8 cellular contexts compared by ENCODE assay signal in the genomic region with DNA sequence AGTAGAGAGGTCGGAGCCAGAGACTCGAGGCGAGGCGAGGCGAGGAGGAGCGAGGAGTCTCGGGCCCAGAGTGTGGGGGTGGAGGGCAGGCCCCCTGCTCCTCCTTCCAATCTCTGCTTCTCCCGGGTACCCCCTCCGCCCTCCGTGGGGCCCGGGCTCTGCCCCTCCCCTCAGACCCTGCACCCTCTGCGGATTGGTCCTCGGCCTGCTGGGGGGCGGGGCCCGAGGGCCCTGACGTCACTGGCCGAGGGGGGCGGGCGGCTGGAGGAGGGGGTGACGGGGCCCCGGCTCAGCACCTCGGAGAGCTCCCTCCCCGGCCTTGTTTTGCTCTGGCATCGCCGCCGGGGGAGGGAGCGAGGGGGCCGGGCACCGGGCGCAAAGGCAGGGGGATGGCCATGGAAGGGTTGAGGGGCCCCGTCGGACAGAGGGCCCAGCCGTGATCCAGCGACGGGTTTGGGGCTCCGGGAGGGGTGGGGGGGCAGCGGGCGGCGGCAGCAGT. TPM values are rescaled to one million over a fixed set of nuclear protein-coding genes. Genes with fewer than 3 reads are reported as not detected.
DNase-seq lines count a peak whose midpoint lies in the region; ATAC-seq and TF ChIP-seq lines count a peak whose summit lies in the region.

A gene (plus strand): TSS at position 282 of the 499 bp plus-strand sequence. CDS start 232 bp downstream, outside the sequence.

- H3K4me3 ChIP-seq in spleen: peak within 1 kb of the TSS; percentile 14 to 65 (median 38)

- intact Hi-C loops in spleen (cut with DNase I; ENCODE audit: low total_unique reads): no loop called here

- peaks cover 0 to 87% (median 15%) of the 10 kb centered on the region in 7 donors for H3K27me3 ChIP-seq in spleen (replicated peaks in 1 of 7)

- H3K36me3 ChIP-seq in spleen: no peaks in the 10 kb centered on the region

- DNase-seq in SIG-M5 treated with dmso at 0.1 percent for 504 hours (lab: John Stamatoyannopoulos, UW; ENCODE audit: unreplicated experiment): peak; percentile 60
- DNase-seq in SIG-M5 (lab: John Stamatoyannopoulos, UW): no peak
- DNase-seq in NCI-H2196 treated with DMSO at 0.1 percent for 48 hours (lab: John Stamatoyannopoulos, UW; ENCODE audit: unreplicated experiment): peak; percentile 85
- DNase-seq in activated CD4-positive, alpha-beta T cell treated with anti-CD3 and anti-CD28 coated beads for 24 hours (ENCODE audit: low read depth in 2 of 2): peak; percentile 70 to 73
- DNase-seq in cerebellar cortex (ENCODE audit: low spot score): peak; percentile 94
- peak; percentile 97 for DNase-seq in islet precursor cell
- DNase-seq in spleen: peak; percentile 90

- no peak for TF ChIP-seq POLR2A in spleen (IDR thresholded peaks at IDR 0.05)

- WGBS in spleen, 5 donors: 0 to 2% (median 1%) methylated on average over 13 to 39 of the region's 39 CpGs

- peak in 1 of 11 experiments; percentile 15 for TF ChIP-seq CTCF in spleen (IDR thresholded peaks at IDR 0.05 in 8 of 11, conservative IDR thresholded peaks at IDR 0.05 in 3 of 11)

- no peak for ATAC-seq in GM18858 (IDR thresholded peaks at IDR 0.05; ENCODE audit: unreplicated experiment)

- H3K27ac ChIP-seq in spleen: peak within 1 kb of the TSS in 3 of 8 donors; percentile 21 to 31 (median 26)

- peaks cover 16 to 25% (median 21%) of the 10 kb centered on the region in 6 donors for H3K4me1 ChIP-seq in spleen

- no peaks in the 10 kb centered on the region for H3K9me3 ChIP-seq in spleen

RNA-seq across cellular contexts. Expression of the gene that starts here (rescaled TPM):
- total RNA-seq in spleen: 10 to 100 TPM in 1 of 7 donors, 1 to 10 TPM in 5, under 1 TPM in 1; 0.95 to 12.5 (median 2.0) TPM
- 10 to 100 TPM in 1 of 3 donors, 1 to 10 TPM in 1, under 1 TPM in 1; 0.48 to 14.6 (median 1.2) TPM for polyA plus RNA-seq in spleen
